In genomic region chr19:18636969-18637629, GRCh38 we compare ENCODE assay signal across 8 cellular contexts. TPM values are rescaled to one million over a fixed set of nuclear protein-coding genes. Genes with fewer than 3 reads are reported as not detected.
DNase-seq lines count a peak whose midpoint lies in the region; ATAC-seq and TF ChIP-seq lines count a peak whose summit lies in the region.

KLHL26 (plus strand) TSS chr19:18637028; CDS start chr19:18637055, 27 bp downstream.

- 4% methylated on average over 44 of the region's 47 CpGs for WGBS in esophagus muscularis mucosa
- WGBS in prostate gland = 4% methylated on average over 47 of the region's 47 CpGs

- no peaks in the 10 kb centered on the region for H3K27me3 ChIP-seq in esophagus muscularis mucosa
- H3K27me3 ChIP-seq in prostate gland (replicated peaks; ENCODE audit: insufficient read depth) = no peaks in the 10 kb centered on the region

- TF ChIP-seq POLR2A in esophagus muscularis mucosa (IDR thresholded peaks at IDR 0.05; ENCODE audit: low read depth) (peak; percentile 35), prostate gland (IDR thresholded peaks at IDR 0.05) (peak; percentile 58)

- POLR2A ChIA-PET in RWPE1 (lab: Yijun Ruan, JAX; ENCODE audit: low non-redundant PET) = no interaction called here

- DNase-seq in GM12865 (ENCODE audit: low read depth) = no peak
- no peak for DNase-seq in RWPE1 (ENCODE audit: low spot score)
- no peak for DNase-seq in esophagus muscularis mucosa (ENCODE audit: extremely low spot score)
- DNase-seq in prostate gland (ENCODE audit: low spot score) = no peak
- DNase-seq in SHP77 (lab: John Stamatoyannopoulos, UW) = no peak
- DNase-seq in stimulated activated CD4-positive, alpha-beta T cell treated with anti-CD3 and anti-CD28 coated beads, Interleukin-2, amount 100 ng/mL, for 48 hours = no peak
- no peak for DNase-seq in HuH-7 (ENCODE audit: low spot score)

- CTCF ChIA-PET in RWPE1 (lab: Yijun Ruan, JAX) = no interaction called here

- no peak for TF ChIP-seq CTCF in GM12865 (IDR thresholded peaks at IDR 0.05; ENCODE audit: insufficient read depth, low read depth, low read length, missing control alignments)
- no peak for TF ChIP-seq CTCF in RWPE1 (conservative IDR thresholded peaks at IDR 0.05; ENCODE audit: low read depth)
- no peak for TF ChIP-seq CTCF in esophagus muscularis mucosa (IDR thresholded peaks at IDR 0.05)
- TF ChIP-seq CTCF in prostate gland (IDR thresholded peaks at IDR 0.05) = no peak

- H3K4me3 ChIP-seq in GM12865 (ENCODE audit: low read depth, low read length) (peak within 1 kb of the TSS; percentile 97), esophagus muscularis mucosa (peak within 1 kb of the TSS; percentile 79 to 93 (median 86)), prostate gland (peak within 1 kb of the TSS; percentile 70 to 88)

- H3K9me3 ChIP-seq in esophagus muscularis mucosa = no peaks in the 10 kb centered on the region
- no peaks in the 10 kb centered on the region for H3K9me3 ChIP-seq in prostate gland

- TF ChIP-seq EP300 in esophagus muscularis mucosa (IDR thresholded peaks at IDR 0.05) = no peak

- H3K27ac ChIP-seq in RWPE1 (peak within 1 kb of the TSS; percentile 84), esophagus muscularis mucosa (replicated peaks in 1 of 4) (peak within 1 kb of the TSS; percentile 85 to 90 (median 88)), prostate gland (peak within 1 kb of the TSS; percentile 81 to 88)

- intact Hi-C loops in esophagus muscularis mucosa (cut with DNase I) = loop anchor here (5.0 kb wide), 1 partner anchor 35 kb away; no protein-coding TSS in a partner anchor
- intact Hi-C loops in prostate gland (cut with DNase I) = no loop called here

- H3K4me1 ChIP-seq in esophagus muscularis mucosa = peaks cover 17 to 45% (median 43%) of the 10 kb centered on the region in 4 donors
- peaks cover 3% of the 10 kb centered on the region for H3K4me1 ChIP-seq in prostate gland (replicated peaks)

- ATAC-seq in GM19452 (IDR thresholded peaks at IDR 0.05; ENCODE audit: unreplicated experiment) = no peak

- peaks cover 0 to 5% (median 0%) of the 10 kb centered on the region in 4 donors for H3K36me3 ChIP-seq in esophagus muscularis mucosa
- no peaks in the 10 kb centered on the region for H3K36me3 ChIP-seq in prostate gland

RNA-seq across cellular contexts. Expression of gene KLHL26, which starts in this region (rescaled TPM):
- total RNA-seq in esophagus muscularis mucosa (10 to 100 TPM in 2 of 4 donors, 1 to 10 TPM in 2; 9.1 to 19.0 (median 13.5) TPM), prostate gland (10 to 100 TPM in 1 of 2 donors, 1 to 10 TPM in 1; 9.1 to 18.4 TPM)
